In the genomic region with DNA sequence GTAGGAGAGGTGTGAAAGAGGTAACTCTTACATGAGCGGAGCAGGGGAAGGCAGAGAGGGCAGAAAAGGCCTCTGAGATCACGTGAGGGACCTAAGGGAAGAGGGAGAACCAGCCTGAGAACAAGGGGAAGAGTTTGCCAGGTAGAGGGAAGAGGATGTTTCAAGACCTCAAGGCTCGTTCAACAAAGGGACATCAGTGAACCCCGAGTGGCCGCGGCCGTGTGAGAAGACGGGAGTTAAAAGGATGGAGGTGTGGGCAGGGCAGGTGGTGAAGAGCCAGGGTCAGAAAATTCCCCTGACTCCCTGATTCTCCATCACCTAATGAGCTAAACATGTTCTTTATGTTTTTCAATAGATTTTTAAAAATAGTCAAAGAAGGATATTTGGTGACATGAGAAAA, we compare ENCODE assay signal across 8 cellular contexts. TPM values are rescaled to one million over a fixed set of nuclear protein-coding genes. Genes with fewer than 3 reads are reported as not detected.
"Had no signal": no experiment of that assay in that cellular context is flagged by ENCODE, and none has a peak within 500 bp of the region (broad histone marks: within the 10 kb centered on the region; RNA-seq: fewer than 3 reads in every experiment).

No MANE protein-coding gene starts in this region.

- H3K4me1 Mint-ChIP-seq: IgD-negative memory B cell had no signal

- H3K4me3 Mint-ChIP-seq: IgD-negative memory B cell had no signal

- H3K27ac Mint-ChIP-seq: IgD-negative memory B cell had no signal

- H3K27me3 Mint-ChIP-seq: IgD-negative memory B cell had no signal

- H3K4me3 ChIP-seq: K562 had no signal

- DNase-seq: IMR-90 had no signal

- H3K36me3 Mint-ChIP-seq: IgD-negative memory B cell had no signal

- FAIRE-seq: HepG2, HTR-8/SVneo, K562 had no signal

- H3K27ac ChIP-seq: HL-60 had no signal

RNA-seq across cellular contexts. Expression of gene NETO1, which starts 44.4 kb away (rescaled TPM):
- total RNA-seq: HepG2, HT-29, HT1080, K562 had no signal
- polyA plus RNA-seq: HepG2, K562 had no signal
